ENCODE assay signal across 26 cellular contexts in genomic region chr11:73053964-73054363, GRCh38.
"Had no signal": no experiment of that assay in that cellular context is flagged by ENCODE, and none has a peak within 500 bp of the region (broad histone marks: within the 10 kb centered on the region; RNA-seq: fewer than 3 reads in every experiment).

No MANE protein-coding gene starts in this region.

- H3K27ac Mint-ChIP-seq: activated CD4-positive, alpha-beta T cell treated with anti-CD3 and anti-CD28 coated beads, Interleukin-2, amount 10 ng/mL, durations not matched to agents 24 days and 14 days; activated CD8-positive, alpha-beta T cell treated with anti-CD3 and anti-CD28 coated beads, Interleukin-2, amount 10 ng/mL, durations not matched to agents 7 days and 5 days; activated naive CD4-positive, alpha-beta T cell treated with anti-CD3 and anti-CD28 coated beads for 36 hours; endodermal cell; progenitor cell of endocrine pancreas had no signal

- H3K4me3 Mint-ChIP-seq: activated CD4-positive, alpha-beta T cell treated with anti-CD3 and anti-CD28 coated beads, Interleukin-2, amount 10 ng/mL, durations not matched to agents 24 days and 14 days; activated CD8-positive, alpha-beta T cell treated with anti-CD3 and anti-CD28 coated beads, Interleukin-2, amount 10 ng/mL, durations not matched to agents 7 days and 5 days; activated naive CD4-positive, alpha-beta T cell treated with anti-CD3 and anti-CD28 coated beads for 36 hours; activated T-cell treated with anti-CD3 and anti-CD28 coated beads, Interleukin-2, amount 50 U/mL, for 4 hours; central memory CD8-positive, alpha-beta T cell; endodermal cell had no signal

- DNase-seq: activated CD4-positive, alpha-beta T cell treated with anti-CD3 and anti-CD28 coated beads, Interleukin-2, amount 10 ng/mL, durations not matched to agents 24 days and 14 days; activated CD4-positive, CD25-positive, alpha-beta regulatory T cell; activated CD8-positive, alpha-beta T cell treated with anti-CD3 and anti-CD28 coated beads, Interleukin-2, amount 10 ng/mL, durations not matched to agents 7 days and 5 days; activated naive CD4-positive, alpha-beta T cell treated with anti-CD3 and anti-CD28 coated beads for 36 hours; activated T-cell treated with anti-CD3 and anti-CD28 coated beads, Interleukin-2, amount 50 U/mL, for 4 hours; aorta; brain microvascular endothelial cell; colonic mucosa; endodermal cell; gastrocnemius medialis; head of caudate nucleus; midbrain; occipital lobe; stimulated activated CD4-positive, alpha-beta T cell treated with anti-CD3 and anti-CD28 coated beads, Interleukin-12 subunit alpha, Interleukin-12 subunit beta, amount 100 ng/mL, for 4 hours; stimulated activated CD4-positive, alpha-beta T cell treated with anti-CD3 and anti-CD28 coated beads, Interleukin-1b, Interleukin-23, amount 100 ng/mL, for 48 hours; stimulated activated CD8-positive, alpha-beta memory T cell treated with anti-CD3 and anti-CD28 coated beads, Interleukin-4, amount 100 ng/mL, for 48 hours; stimulated activated naive CD8-positive, alpha-beta T cell treated with anti-CD3 and anti-CD28 coated beads, Interleukin-15, Interleukin-2, amounts not matched to agents 100 U/mL and 50 U/mL, for 24 hours; substantia nigra; T-helper 9 cell; tibial artery had no signal

- H3K4me3 ChIP-seq: colonic mucosa, gastrocnemius medialis, lung, tibial artery had no signal

- H3K36me3 ChIP-seq: brain microvascular endothelial cell, colonic mucosa, gastrocnemius medialis, tibial artery had no signal

- H3K9me3 Mint-ChIP-seq: activated CD4-positive, alpha-beta T cell treated with anti-CD3 and anti-CD28 coated beads, Interleukin-2, amount 10 ng/mL, durations not matched to agents 24 days and 14 days; activated T-cell treated with anti-CD3 and anti-CD28 coated beads, Interleukin-2, amount 50 U/mL, for 4 hours; central memory CD8-positive, alpha-beta T cell; endodermal cell had no signal

- ATAC-seq: activated CD8-positive, alpha-beta T cell treated with anti-CD3 and anti-CD28 coated beads, Interleukin-2, amount 10 ng/mL, durations not matched to agents 7 days and 5 days; activated T-cell treated with anti-CD3 and anti-CD28 coated beads, Interleukin-2, amount 50 U/mL, for 4 hours; gastrocnemius medialis; stimulated activated naive CD8-positive, alpha-beta T cell treated with anti-CD3 and anti-CD28 coated beads, Interleukin-15, Interleukin-2, amounts not matched to agents 100 U/mL and 50 U/mL, for 24 hours had no signal

- H3K27me3 Mint-ChIP-seq: activated CD4-positive, alpha-beta T cell treated with anti-CD3 and anti-CD28 coated beads, Interleukin-2, amount 10 ng/mL, durations not matched to agents 24 days and 14 days; central memory CD8-positive, alpha-beta T cell; progenitor cell of endocrine pancreas had no signal

- H3K27ac ChIP-seq: brain microvascular endothelial cell, colonic mucosa, epithelial cell of prostate, gastrocnemius medialis, tibial artery had no signal

- H3K4me1 Mint-ChIP-seq: endodermal cell had no signal

- H3K9me3 ChIP-seq: colonic mucosa, gastrocnemius medialis, tibial artery had no signal

- H3K4me1 ChIP-seq: colonic mucosa had no signal

- FAIRE-seq: keratinocyte, urothelium cell line had no signal

- H3K27me3 ChIP-seq: brain microvascular endothelial cell, colonic mucosa, gastrocnemius medialis, tibial artery had no signal
